Comparison of ENCODE assay signal across 18 cellular contexts in the genomic region with DNA sequence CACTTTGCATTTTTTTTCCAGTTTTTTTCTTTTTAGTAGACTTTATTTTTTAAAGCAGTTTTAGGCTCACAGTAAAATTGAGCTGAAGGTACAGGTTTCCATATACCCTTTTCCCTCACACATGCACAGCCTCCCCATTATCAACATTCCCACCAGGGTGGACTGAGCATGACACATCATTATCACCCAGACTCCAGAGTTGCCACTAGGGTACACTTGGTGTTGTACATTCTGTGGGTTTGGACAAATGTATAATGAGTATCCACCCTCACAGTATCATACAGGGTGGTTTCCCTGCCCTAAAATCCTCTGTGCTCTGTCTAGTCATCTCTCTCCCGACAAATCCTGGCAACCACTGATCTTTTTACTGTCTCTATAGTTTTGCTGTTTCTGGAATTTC. TPM values are rescaled to one million over a fixed set of nuclear protein-coding genes. Genes with fewer than 3 reads are reported as not detected.
A peak's percentile ranks its signal among the peaks of the same experiment; 100 is the strongest.
DNase-seq lines count a peak whose midpoint lies in the region; ATAC-seq, FAIRE-seq and TF ChIP-seq lines count a peak whose summit lies in the region.
"Had no signal": no experiment of that assay in that cellular context is flagged by ENCODE, and none has a peak within 500 bp of the region (broad histone marks: within the 10 kb centered on the region; RNA-seq: fewer than 3 reads in every experiment).

No MANE protein-coding gene starts in this region.

- DNase-seq in ELR (ENCODE audit: low read depth) = peak; percentile 25
- no peak for DNase-seq in GM19239 (ENCODE audit: insufficient read length, low spot score)
- DNase-seq in T-helper 17 cell = no peak
- no peak for DNase-seq in glutamatergic neuron
- DNase-seq in T-helper 2 cell treated with Interferon-gamma antibody and Interleukin-4, amounts not matched to agents 5 μg/mL and 100 μg/mL, for 36 hours (ENCODE audit: low spot score) = no peak
- no peak for DNase-seq in COLO668 (lab: John Stamatoyannopoulos, UW; ENCODE audit: unreplicated experiment)
- DNase-seq: CD4-positive, CD25-positive, alpha-beta regulatory T cell; NCI-H1417; NCI-H187 treated with DMSO at 0.1 percent for 48 hours; NCI-H69; NK-92 treated with Interleukin-12 subunit alpha and Interleukin-12 subunit beta, amount 100 ng/mL, for 24 hours had no signal

- FAIRE-seq in GM19239 (lab: Jason Lieb, UNC) = peak; percentile 23
- FAIRE-seq: GM18507, H54, HTR-8/SVneo had no signal

- ATAC-seq in T-helper 17 cell (no peak), HG02798 (IDR thresholded peaks at IDR 0.05; ENCODE audit: poor library complexity, unreplicated experiment) (no peak)

- peaks cover 3% of the 10 kb centered on the region for H3K9me3 Mint-ChIP-seq in glutamatergic neuron (ENCODE audit: unreplicated experiment)
- peaks cover 6% of the 10 kb centered on the region for H3K9me3 Mint-ChIP-seq in T-helper 2 cell treated with Interferon-gamma antibody and Interleukin-4, amounts not matched to agents 5 μg/mL and 100 μg/mL, for 36 hours
- H3K9me3 Mint-ChIP-seq: IgD-negative memory B cell had no signal

- H3K4me3 Mint-ChIP-seq in T-helper 17 cell (no peak overlapping the region), glutamatergic neuron (ENCODE audit: unreplicated experiment) (no peak overlapping the region)
- no peak overlapping the region for H3K4me3 Mint-ChIP-seq in T-helper 2 cell treated with Interferon-gamma antibody and Interleukin-4, amounts not matched to agents 5 μg/mL and 100 μg/mL, for 36 hours
- H3K4me3 Mint-ChIP-seq: B cell; CD4-positive, CD25-positive, alpha-beta regulatory T cell had no signal

- no peaks in the 10 kb centered on the region for H3K9me3 ChIP-seq in T-helper 17 cell (ENCODE audit: control insufficient read depth, low read length, poor library complexity, severe bottlenecking)

- H3K27me3 Mint-ChIP-seq in T-helper 17 cell (peaks cover 4% of the 10 kb centered on the region), glutamatergic neuron (ENCODE audit: unreplicated experiment) (peaks cover 1% of the 10 kb centered on the region)
- no peaks in the 10 kb centered on the region for H3K27me3 Mint-ChIP-seq in T-helper 2 cell treated with Interferon-gamma antibody and Interleukin-4, amounts not matched to agents 5 μg/mL and 100 μg/mL, for 36 hours (ENCODE audit: low read depth)
- H3K27me3 Mint-ChIP-seq: B cell, IgD-negative memory B cell had no signal

- no peak for TF ChIP-seq CTCF in glutamatergic neuron (IDR thresholded peaks at IDR 0.05; ENCODE audit: partially characterized antibody, unreplicated experiment)

- peak overlapping the region; percentile 98 for H3K27ac Mint-ChIP-seq in T-helper 17 cell
- peak overlapping the region; percentile 28 for H3K27ac Mint-ChIP-seq in glutamatergic neuron (ENCODE audit: unreplicated experiment)
- no peak overlapping the region for H3K27ac Mint-ChIP-seq in T-helper 2 cell treated with Interferon-gamma antibody and Interleukin-4, amounts not matched to agents 5 μg/mL and 100 μg/mL, for 36 hours
- H3K27ac Mint-ChIP-seq: B cell had no signal

- H3K36me3 Mint-ChIP-seq in T-helper 17 cell (ENCODE audit: low read depth) (peaks cover 5% of the 10 kb centered on the region), glutamatergic neuron (ENCODE audit: unreplicated experiment) (no peaks in the 10 kb centered on the region)
- peaks cover 1% of the 10 kb centered on the region for H3K36me3 Mint-ChIP-seq in T-helper 2 cell treated with Interferon-gamma antibody and Interleukin-4, amounts not matched to agents 5 μg/mL and 100 μg/mL, for 36 hours (ENCODE audit: low read depth)
- H3K36me3 Mint-ChIP-seq: CD4-positive, CD25-positive, alpha-beta regulatory T cell; IgD-negative memory B cell had no signal

- H3K4me1 Mint-ChIP-seq in T-helper 17 cell (peaks cover 23% of the 10 kb centered on the region), glutamatergic neuron (ENCODE audit: low read depth, unreplicated experiment) (peaks cover 47% of the 10 kb centered on the region)
- H3K4me1 Mint-ChIP-seq in T-helper 2 cell treated with Interferon-gamma antibody and Interleukin-4, amounts not matched to agents 5 μg/mL and 100 μg/mL, for 36 hours (ENCODE audit: low read depth) = peaks cover 33% of the 10 kb centered on the region

RNA-seq across cellular contexts. Expression of gene AIM2, which starts 3.0 kb away (rescaled TPM):
- 1 to 10 TPM; 3.4 to 6.0 TPM for total RNA-seq in T-helper 17 cell
- 5.3 TPM for total RNA-seq in glutamatergic neuron (ENCODE audit: unreplicated experiment)
- total RNA-seq: G401 had no signal
